37 cellular contexts compared by ENCODE assay signal in genomic region chr3:10988003-10988402, GRCh38. TPM values are rescaled to one million over a fixed set of nuclear protein-coding genes. Genes with fewer than 3 reads are reported as not detected.
"Had no signal": no experiment of that assay in that cellular context is flagged by ENCODE, and none has a peak within 500 bp of the region (broad histone marks: within the 10 kb centered on the region; RNA-seq: fewer than 3 reads in every experiment).

No MANE protein-coding gene starts in this region.

- ATAC-seq: activated CD4-positive, alpha-beta T cell treated with anti-CD3 and anti-CD28 coated beads for 36 hours; activated CD8-positive, alpha-beta memory T cell treated with anti-CD3 and anti-CD28 coated beads, Interleukin-2, amount 10 ng/mL, durations not matched to agents 7 days and 5 days; activated CD8-positive, alpha-beta T cell treated with anti-CD3 and anti-CD28 coated beads, Interleukin-2, amount 10 ng/mL, durations not matched to agents 7 days and 5 days; activated naive CD4-positive, alpha-beta T cell treated with anti-CD3 and anti-CD28 coated beads, Interleukin-2, amount 50 U/mL, for 72 hours; effector memory CD8-positive, alpha-beta T cell; gastroesophageal sphincter had no signal

- H3K4me3 ChIP-seq: ascending aorta, esophagus squamous epithelium, gastroesophageal sphincter had no signal

- FAIRE-seq: colon, endometrium, endothelial cell of umbilical vein had no signal

- H3K27ac ChIP-seq: ascending aorta, brain microvascular endothelial cell, epithelial cell of prostate, esophagus squamous epithelium, gastroesophageal sphincter had no signal

- H3K9me3 ChIP-seq: ascending aorta, esophagus squamous epithelium, gastroesophageal sphincter had no signal

- H3K27me3 ChIP-seq: ascending aorta had no signal

- H3K36me3 ChIP-seq: ascending aorta, brain microvascular endothelial cell, esophagus squamous epithelium, gastroesophageal sphincter had no signal

- DNase-seq: activated CD4-positive, alpha-beta memory T cell treated with anti-CD3 and anti-CD28 coated beads for 36 hours; activated CD4-positive, alpha-beta T cell treated with anti-CD3 and anti-CD28 coated beads for 36 hours; activated CD4-positive, alpha-beta T cell treated with anti-CD3 and anti-CD28 coated beads, Interleukin-2, amount 10 ng/mL, durations not matched to agents 24 days and 14 days; activated CD4-positive, CD25-positive, alpha-beta regulatory T cell; activated CD4-positive, CD25-positive, alpha-beta regulatory T cell treated with anti-CD3 and anti-CD28 coated beads, Interleukin-2, amount 50 U/mL, for 72 hours; activated CD8-positive, alpha-beta memory T cell treated with anti-CD3 and anti-CD28 coated beads, Interleukin-2, amount 10 ng/mL, durations not matched to agents 7 days and 5 days; activated CD8-positive, alpha-beta memory T cell treated with anti-CD3 and anti-CD28 coated beads, Interleukin-2, amount 50 U/mL, for 4 hours; activated CD8-positive, alpha-beta T cell treated with anti-CD3 and anti-CD28 coated beads, Interleukin-2, amount 10 ng/mL, durations not matched to agents 7 days and 5 days; activated effector memory CD4-positive, alpha-beta T cell treated with anti-CD3 and anti-CD28 coated beads, Interleukin-2, amount 50 U/mL, for 16 hours; activated naive CD4-positive, alpha-beta T cell treated with anti-CD3 and anti-CD28 coated beads for 36 hours; activated naive CD8-positive, alpha-beta T cell treated with anti-CD3 and anti-CD28 coated beads, Interleukin-2, amount 10 ng/mL, durations not matched to agents 7 days and 5 days; activated T-cell treated with anti-CD3 and anti-CD28 coated beads, Interleukin-2, amount 50 U/mL, for 1 hour; activated T-cell treated with anti-CD3 and anti-CD28 coated beads, Interleukin-2, amount 50 U/mL, for 48 hours; brain microvascular endothelial cell; caudate nucleus; cortex of kidney; dermis blood vessel endothelial cell; effector CD4-positive, alpha-beta T cell; effector memory CD8-positive, alpha-beta T cell; esophagus squamous epithelium; foreskin melanocyte; T-helper 2 cell had no signal

RNA-seq across cellular contexts. Expression of gene SLC6A1, which starts 4.5 kb away (rescaled TPM):
- total RNA-seq: activated CD4-positive, alpha-beta memory T cell treated with anti-CD3 and anti-CD28 coated beads for 36 hours; activated CD4-positive, alpha-beta T cell treated with anti-CD3 and anti-CD28 coated beads for 36 hours; activated CD4-positive, alpha-beta T cell treated with anti-CD3 and anti-CD28 coated beads, Interleukin-2, amount 10 ng/mL, durations not matched to agents 24 days and 14 days; activated CD8-positive, alpha-beta memory T cell treated with anti-CD3 and anti-CD28 coated beads for 36 hours; activated CD8-positive, alpha-beta memory T cell treated with anti-CD3 and anti-CD28 coated beads, Interleukin-2, amount 10 ng/mL, durations not matched to agents 7 days and 5 days; activated CD8-positive, alpha-beta T cell treated with anti-CD3 and anti-CD28 coated beads, Interleukin-2, amount 10 ng/mL, durations not matched to agents 7 days and 5 days; activated naive CD4-positive, alpha-beta T cell treated with anti-CD3 and anti-CD28 coated beads for 36 hours; activated naive CD4-positive, alpha-beta T cell treated with anti-CD3 and anti-CD28 coated beads, Interleukin-2, amount 50 U/mL, for 72 hours; activated naive CD8-positive, alpha-beta T cell treated with anti-CD3 and anti-CD28 coated beads, Interleukin-2, amount 10 ng/mL, durations not matched to agents 7 days and 5 days; activated T-helper 1 cell treated with anti-CD3 and anti-CD28 coated beads, Interleukin-12 subunit alpha, Interleukin-12 subunit beta, Interleukin-2, Interleukin-4 antibody, amounts not matched to agents 30 ng/mL and 10 ng/mL and 1 ng/mL, durations not matched to agents 14 hours and 24 hours and 36 hours; activated T-helper 2 cell treated with anti-CD3 and anti-CD28 coated beads, Interferon-gamma antibody, Interleukin-2, Interleukin-4, amounts not matched to agents 10 μg/mL and 5 μg/mL and 100 μg/mL, durations not matched to agents 14 hours and 24 hours and 36 hours; bronchial epithelial cell; dermis blood vessel endothelial cell; endothelial cell of umbilical vein; fibroblast of lung; fibroblast of villous mesenchyme; glomerular endothelial cell; T-helper 1 cell treated with Interleukin-12 subunit alpha and Interleukin-12 subunit beta and Interleukin-4 antibody, amounts not matched to agents 30 ng/mL and 1 ng/mL, for 36 hours had no signal
- polyA plus RNA-seq: endothelial cell of umbilical vein, fibroblast of lung had no signal
